ENCODE assay signal across 8 cellular contexts in genomic region chr1:239297910-239298309, GRCh38.
"Had no signal": no experiment of that assay in that cellular context is flagged by ENCODE, and none has a peak within 500 bp of the region (broad histone marks: within the 10 kb centered on the region; RNA-seq: fewer than 3 reads in every experiment).

No MANE protein-coding gene starts in this region.

- ATAC-seq: GM12878 had no signal

- H3K4me3 ChIP-seq: GM12878 had no signal

- FAIRE-seq: G401.6, GM12878, GM12891, GM12892, GM18507, GM19239 had no signal

- DNase-seq: GDM1, GF-D8 had no signal
